In the genomic region with DNA sequence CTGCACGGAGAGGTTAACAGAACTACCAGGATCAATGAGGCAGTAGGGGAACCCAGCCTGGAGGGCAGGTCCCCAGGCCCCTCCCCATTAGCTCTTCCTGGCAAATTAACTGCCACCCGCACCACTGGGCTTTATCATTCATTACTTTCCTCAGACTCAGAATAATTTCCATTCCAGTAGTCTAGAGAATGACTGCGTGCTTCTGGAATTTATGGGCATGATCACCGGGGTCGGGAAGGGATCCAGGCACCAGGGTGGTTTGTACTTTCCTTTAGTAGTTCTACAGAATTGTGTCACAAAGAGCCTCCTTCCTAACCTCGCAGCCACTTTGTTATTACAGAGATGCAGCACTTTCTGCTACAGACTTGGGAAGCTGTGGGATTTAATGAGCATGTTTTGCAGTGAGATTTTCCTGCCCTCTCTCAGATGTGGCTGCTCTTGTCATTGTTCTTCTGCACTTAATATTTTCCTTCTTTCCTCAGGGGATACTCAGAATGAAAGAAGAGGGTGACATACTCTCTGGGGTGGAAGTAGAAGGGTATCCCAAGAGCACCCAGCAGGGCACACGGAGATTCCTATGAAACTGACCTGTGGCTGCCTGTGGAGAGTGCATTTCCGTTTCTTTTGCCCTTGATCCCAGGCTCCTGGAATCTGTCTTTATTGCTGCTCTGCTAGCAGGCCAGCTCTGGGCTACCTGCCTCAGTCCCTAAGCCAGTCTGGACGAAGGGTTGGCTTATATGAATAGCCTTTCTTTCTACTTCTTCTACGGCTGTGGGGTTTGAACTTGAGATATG, we compare ENCODE assay signal across 15 cellular contexts.
A peak's percentile ranks its signal among the peaks of the same experiment; 100 is the strongest.
DNase-seq lines count a peak whose midpoint lies in the region; ATAC-seq, FAIRE-seq and TF ChIP-seq lines count a peak whose summit lies in the region.
"Had no signal": no experiment of that assay in that cellular context is flagged by ENCODE, and none has a peak within 500 bp of the region (broad histone marks: within the 10 kb centered on the region; RNA-seq: fewer than 3 reads in every experiment).

No MANE protein-coding gene starts in this region.

- TF ChIP-seq RAD21 in H1 (IDR thresholded peaks at IDR 0.05 in 1 of 2, conservative IDR thresholded peaks at IDR 0.05 in 1 of 2; ENCODE audit: low read depth in 2 of 2, low read length in 2 of 2), result 0 out of 4 replicates have a peak, but pooled peaks of 1 of the 2 experiments have one; percentile 4

- peak; percentile 39 for FAIRE-seq in H1 (lab: Jason Lieb, UNC)

- H3K4me1 ChIP-seq in right atrium auricular region (peaks cover 0 to 21% of the 10 kb centered on the region in 2 donors), H1 (replicated peaks in 1 of 4; ENCODE audit: control insufficient read depth in 3 of 4, insufficient read depth in 4 of 4, low read length in 3 of 4) (peaks cover 0 to 9% (median 6%) of the 10 kb centered on the region in 4 experiments; a peak in 5 of 7 replicates), ovary (ENCODE audit: insufficient read depth) (no peaks in the 10 kb centered on the region)
- H3K4me1 ChIP-seq: right lobe of liver had no signal

- no peak for DNase-seq in Right ventricle myocardium inferior (ENCODE audit: missing footprints)
- DNase-seq in right atrium auricular region (ENCODE audit: low spot score), result no peak
- peak; percentile 21 to 49 for DNase-seq in H1 (ENCODE audit: low read depth in 1 of 2, low spot score in 2 of 2)
- DNase-seq in kidney epithelial cell (ENCODE audit: low read depth), result peak; percentile 51
- no peak for DNase-seq in type B pancreatic cell (ENCODE audit: extremely low spot score, unreplicated experiment)
- DNase-seq in immature natural killer cell, result no peak
- no peak for DNase-seq in ovary
- DNase-seq in stimulated activated CD4-positive, alpha-beta T cell treated with anti-CD3 and anti-CD28 coated beads, Interleukin-12 subunit alpha, Interleukin-12 subunit beta, amount 100 ng/mL, for 4 hours, result no peak
- DNase-seq: activated naive CD4-positive, alpha-beta T cell treated with anti-CD3 and anti-CD28 coated beads, Interleukin-2, amount 50 U/mL, for 16 hours; DMS53; effector memory CD4-positive, alpha-beta T cell; NCI-H2107; right lobe of liver; RPMI8226 had no signal

- no peak for TF ChIP-seq CTCF in right atrium auricular region (IDR thresholded peaks at IDR 0.05)
- no peak for TF ChIP-seq CTCF in H1 (IDR thresholded peaks at IDR 0.05; ENCODE audit: control extremely low read depth in 1 of 3, insufficient read depth in 1 of 3, low read depth in 1 of 3, low read length in 3 of 3)
- TF ChIP-seq CTCF in kidney epithelial cell (IDR thresholded peaks at IDR 0.05; ENCODE audit: insufficient read depth, low read length, poor library complexity, severe bottlenecking), result no peak
- TF ChIP-seq CTCF in type B pancreatic cell (conservative IDR thresholded peaks at IDR 0.05), result no peak
- TF ChIP-seq CTCF in ovary (IDR thresholded peaks at IDR 0.05), result no peak

- H3K56ac ChIP-seq in H1 (replicated peaks; ENCODE audit: insufficient read length, low read depth, low read length), result no peak overlapping the region

- H2BK12ac ChIP-seq in H1 (ENCODE audit: low read depth, low read length), result peak overlapping the region; percentile 91; the same call in 1 of the 2 replicates

- H2AFZ ChIP-seq in H1 (ENCODE audit: low read length), result peak overlapping the region; percentile 76

- no peak overlapping the region for H3K9ac ChIP-seq in H1 (replicated peaks in 1 of 4; ENCODE audit: extremely low read depth in 1 of 4, low read depth in 3 of 4, low read length in 3 of 4)

- TF ChIP-seq POLR2A in H1 (IDR thresholded peaks at IDR 0.05; ENCODE audit: control extremely low read depth in 1 of 2, low read depth in 2 of 2, low read length in 2 of 2), result no peak
- no peak for TF ChIP-seq POLR2A in ovary (IDR thresholded peaks at IDR 0.05)

- H3K27ac ChIP-seq in right atrium auricular region, result no peak overlapping the region
- 0 out of 2 replicates have a peak overlapping the region, but pooled peaks have one; percentile 32 for H3K27ac ChIP-seq in H1 (ENCODE audit: low read depth, low read length)
- H3K27ac ChIP-seq in ovary, result no peak overlapping the region
- H3K27ac ChIP-seq: right lobe of liver had no signal

- 0 out of 2 replicates have a peak overlapping the region, but pooled peaks have one; percentile 52 for H2BK20ac ChIP-seq in H1 (ENCODE audit: low read length)

- H3K4me1 Mint-ChIP-seq in type B pancreatic cell (ENCODE audit: unreplicated experiment) (peaks cover 24% of the 10 kb centered on the region), immature natural killer cell (no peaks in the 10 kb centered on the region)
- H3K4me1 Mint-ChIP-seq: IgD-negative memory B cell had no signal

- H3K18ac ChIP-seq in H1 (ENCODE audit: extremely low read depth, low read length), result peak overlapping the region; percentile 42; the same call in 1 of the 2 replicates

- H3K79me1 ChIP-seq in H1 (ENCODE audit: low read depth, low read length), result no peaks in the 10 kb centered on the region

- no peak overlapping the region for H3K14ac ChIP-seq in H1 (ENCODE audit: insufficient read length)

- H3K4me3 Mint-ChIP-seq in type B pancreatic cell (peak overlapping the region; percentile 60), immature natural killer cell (no peak overlapping the region)
- H3K4me3 Mint-ChIP-seq: IgD-negative memory B cell had no signal

- H3K23ac ChIP-seq in H1 (ENCODE audit: insufficient read length), result no peak overlapping the region

- H3K9me3 Mint-ChIP-seq in type B pancreatic cell (peaks cover 5% of the 10 kb centered on the region), immature natural killer cell (peaks cover 1 to 31% (median 10%) of the 10 kb centered on the region in 6 donors)

- no peak overlapping the region for H3K4ac ChIP-seq in H1 (replicated peaks; ENCODE audit: insufficient read length, low read depth, low read length)

- no peak overlapping the region for H2AK5ac ChIP-seq in H1 (ENCODE audit: low read depth, low read length)

- WGBS in H1 (ENCODE audit: extremely low coverage in 1 of 2, insufficient coverage in 1 of 2, insufficient read length in 1 of 2, insufficient replicate concordance in 2 of 2, low coverage in 1 of 2, low lambda C conversion rate in 2 of 2, missing lambda C conversion rate in 1 of 2), 2 experiments, result 11% methylated on average over 10 of the region's 10 CpGs; no CpG with 5 or more reads in 1 of the 2 experiments
- WGBS in ovary, 3 donors, result 26 to 39% (median 37%) methylated on average over 10 of the region's 10 CpGs

- H4K8ac ChIP-seq in H1 (ENCODE audit: extremely low read depth, insufficient read depth, low read length), result no peak overlapping the region

- H2BK120ac ChIP-seq in H1 (replicated peaks; ENCODE audit: low read depth, low read length), result no peak overlapping the region

- H3K27me3 ChIP-seq in right atrium auricular region (no peaks in the 10 kb centered on the region), H1 (replicated peaks in 1 of 4; ENCODE audit: control insufficient read depth in 3 of 4, extremely low read depth in 1 of 4, insufficient read depth in 3 of 4, low read length in 3 of 4) (no peaks in the 10 kb centered on the region), kidney epithelial cell (ENCODE audit: control insufficient read depth, insufficient read depth, low read length) (no peaks in the 10 kb centered on the region), ovary (no peaks in the 10 kb centered on the region)
- H3K27me3 ChIP-seq: right lobe of liver had no signal

- intact Hi-C loops in Right ventricle myocardium inferior (cut with DNase I), result loop anchor here (5.0 kb wide), 1 partner anchor 159 kb away; no protein-coding TSS in a partner anchor
- intact Hi-C loops in ovary (cut with DNase I), result no loop called here

- H3K36me3 Mint-ChIP-seq in type B pancreatic cell, result no peaks in the 10 kb centered on the region
- peaks cover 0 to 3% (median 0%) of the 10 kb centered on the region in 3 donors for H3K36me3 Mint-ChIP-seq in immature natural killer cell
- H3K36me3 Mint-ChIP-seq: IgD-negative memory B cell had no signal

- peak overlapping the region; percentile 18; the same call in 1 of the 2 replicates for H2BK5ac ChIP-seq in H1 (ENCODE audit: low read depth, low read length)

- H3K9me3 ChIP-seq in right atrium auricular region (no peaks in the 10 kb centered on the region), H1 (ENCODE audit: insufficient read depth in 2 of 2, low read depth in 1 of 2, low read length in 1 of 2) (no peaks in the 10 kb centered on the region), ovary (no peaks in the 10 kb centered on the region)
- H3K9me3 ChIP-seq: right lobe of liver had no signal

- H3K23me2 ChIP-seq in H1 (ENCODE audit: low read depth, low read length), result peaks cover 6% of the 10 kb centered on the region; the same call in 1 of the 2 replicates

- H3K27me3 Mint-ChIP-seq in type B pancreatic cell, result peaks cover 14% of the 10 kb centered on the region
- no peaks in the 10 kb centered on the region for H3K27me3 Mint-ChIP-seq in immature natural killer cell (ENCODE audit: low read depth in 3 of 3)
- H3K27me3 Mint-ChIP-seq: IgD-negative memory B cell had no signal

- H3K4me3 ChIP-seq in right atrium auricular region, result no peak overlapping the region
- peak overlapping the region; percentile 14 to 48 (median 28); a peak in 5 of 8 replicates for H3K4me3 ChIP-seq in H1 (ENCODE audit: extremely low read depth in 1 of 4, insufficient read depth in 2 of 4, low read depth in 3 of 4, low read length in 4 of 4)
- no peak overlapping the region for H3K4me3 ChIP-seq in kidney epithelial cell (ENCODE audit: low read depth, low read length)
- H3K4me3 ChIP-seq in ovary, result no peak overlapping the region
- H3K4me3 ChIP-seq: right lobe of liver had no signal

- peak; percentile 58 for ATAC-seq in Right ventricle myocardium inferior
- ATAC-seq: right lobe of liver had no signal

- H3K27ac Mint-ChIP-seq in type B pancreatic cell, result peak overlapping the region; percentile 5
- no peak overlapping the region for H3K27ac Mint-ChIP-seq in immature natural killer cell
- H3K27ac Mint-ChIP-seq: IgD-negative memory B cell had no signal

- H3K79me2 ChIP-seq in H1 (ENCODE audit: control insufficient read depth in 1 of 2, insufficient read depth in 2 of 2, low read length in 2 of 2), result no peaks in the 10 kb centered on the region

- H4K20me1 ChIP-seq in H1 (replicated peaks in 1 of 2; ENCODE audit: control insufficient read depth in 1 of 2, insufficient read depth in 2 of 2, low read length in 2 of 2), result no peaks in the 10 kb centered on the region

- H4K91ac ChIP-seq in H1 (replicated peaks; ENCODE audit: insufficient read length, low read length), result peak overlapping the region; percentile 34

- CTCF ChIA-PET in H1 (lab: Charles Lee; ENCODE audit: partially characterized antibody), result interaction anchor here (0.6 to 1.6 kb wide), 2 partner anchors 73 to 1383 kb away, joined by 3 to 4 read pairs; no protein-coding TSS in a partner anchor

- H3K36me3 ChIP-seq in right atrium auricular region (no peaks in the 10 kb centered on the region), H1 (ENCODE audit: control insufficient read depth in 2 of 4, insufficient read depth in 4 of 4, low read length in 3 of 4) (no peaks in the 10 kb centered on the region), kidney epithelial cell (ENCODE audit: control insufficient read depth, insufficient read depth, low read length) (no peaks in the 10 kb centered on the region), ovary (no peaks in the 10 kb centered on the region)
- H3K36me3 ChIP-seq: right lobe of liver had no signal

- POLR2A ChIA-PET in H1 (lab: Charles Lee; ENCODE audit: partially characterized antibody), result interaction anchor here (1.0 kb wide), 1 partner anchor 10 kb away, joined by 3 read pairs; no protein-coding TSS in a partner anchor

- no peak overlapping the region for H4K5ac ChIP-seq in H1 (ENCODE audit: insufficient read length, low read depth, low read length)

- H2BK15ac ChIP-seq in H1 (ENCODE audit: low read length), result no peak overlapping the region

- H3K4me2 ChIP-seq in H1 (ENCODE audit: insufficient read depth in 1 of 2, low read depth in 2 of 2, low read length in 2 of 2), result peak overlapping the region; percentile 64 to 92

- TF ChIP-seq EP300 in H1 (IDR thresholded peaks at IDR 0.05; ENCODE audit: borderline replicate concordance in 1 of 2, low read depth in 2 of 2, low read length in 2 of 2) (no peak), ovary (IDR thresholded peaks at IDR 0.05) (no peak)

Comparison
In these comparisons a context has a peak if more than half of its experiments do, and no peak if none do; other contexts are left out.
1. DNase-seq: peak in H1 (2 of 2) and kidney epithelial cell (single experiment); none in Right ventricle myocardium inferior (single experiment), right atrium auricular region (single experiment), type B pancreatic cell (single experiment), immature natural killer cell (0 of 3), ovary (0 of 5) and stimulated activated CD4-positive, alpha-beta T cell treated with anti-CD3 and anti-CD28 coated beads, Interleukin-12 subunit alpha, Interleukin-12 subunit beta, amount 100 ng/mL, for 4 hours (single experiment).
2. H3K4me3 ChIP-seq: peak in H1 (4 of 4); none in right atrium auricular region (0 of 2), kidney epithelial cell (single experiment) and ovary (single experiment).